ENCODE assay signal across 13 cellular contexts in genomic region chr21:34690041-34690792, GRCh38. TPM values are rescaled to one million over a fixed set of nuclear protein-coding genes. Genes with fewer than 3 reads are reported as not detected.
DNase-seq lines count a peak whose midpoint lies in the region; ATAC-seq and TF ChIP-seq lines count a peak whose summit lies in the region.
"Had no signal": no experiment of that assay in that cellular context is flagged by ENCODE, and none has a peak within 500 bp of the region (broad histone marks: within the 10 kb centered on the region; RNA-seq: fewer than 3 reads in every experiment).

No MANE protein-coding gene starts in this region.

- DNase-seq in LNCaP clone FGC (ENCODE audit: low read depth) (peak; percentile 45), NCI-H2196 (lab: John Stamatoyannopoulos, UW; ENCODE audit: unreplicated experiment) (peak; percentile 83), psoas muscle (no peak), ascending aorta (ENCODE audit: low spot score in 2 of 2) (no peak), activated gamma-delta T cell (lab: John Stamatoyannopoulos, UW) (no peak), cerebellum (ENCODE audit: low spot score) (no peak)
- no peak for DNase-seq in stimulated activated effector memory CD8-positive, alpha-beta T cell treated with anti-CD3 and anti-CD28 coated beads, Interleukin-12 subunit alpha, Interleukin-12 subunit beta, amount 100 ng/mL, for 72 hours (ENCODE audit: low spot score in 2 of 2)
- DNase-seq: activated naive CD8-positive, alpha-beta T cell treated with anti-CD3 and anti-CD28 coated beads for 36 hours; CD4-positive, CD25-positive, alpha-beta regulatory T cell; dorsolateral prefrontal cortex; KBM-7; spleen had no signal

- TF ChIP-seq CTCF in LNCaP clone FGC (IDR thresholded peaks at IDR 0.05; ENCODE audit: control insufficient read depth, extremely low read depth, insufficient read depth): no peak
- TF ChIP-seq CTCF in psoas muscle (IDR thresholded peaks at IDR 0.05): no peak
- no peak for TF ChIP-seq CTCF in ascending aorta (IDR thresholded peaks at IDR 0.05)

- H3K27me3 ChIP-seq in esophagus (ENCODE audit: control insufficient read depth in 1 of 2, insufficient read depth in 2 of 2, low read length in 2 of 2): no peaks in the 10 kb centered on the region
- no peaks in the 10 kb centered on the region for H3K27me3 ChIP-seq in psoas muscle (ENCODE audit: insufficient read depth in 3 of 3, low read length in 2 of 3)
- H3K27me3 ChIP-seq in ascending aorta: no peaks in the 10 kb centered on the region

- 52 to 57% methylated on average over 11 of the region's 11 CpGs for WGBS in esophagus, 2 donors
- 45 to 60% (median 55%) methylated on average over 11 of the region's 11 CpGs for WGBS in psoas muscle, 3 donors

- H3K36me3 ChIP-seq in esophagus (ENCODE audit: control insufficient read depth in 2 of 2, insufficient read depth in 2 of 2, low read length in 1 of 2): no peaks in the 10 kb centered on the region
- no peaks in the 10 kb centered on the region for H3K36me3 ChIP-seq in psoas muscle (ENCODE audit: insufficient read depth in 1 of 2, low read depth in 1 of 2)
- no peaks in the 10 kb centered on the region for H3K36me3 ChIP-seq in ascending aorta
- H3K36me3 ChIP-seq: spleen had no signal

- no peak overlapping the region for H3K4me3 ChIP-seq in LNCaP clone FGC (ENCODE audit: low read depth, low read length)
- H3K4me3 ChIP-seq in esophagus (ENCODE audit: low read depth in 1 of 2, low read length in 2 of 2): no peak overlapping the region
- no peak overlapping the region for H3K4me3 ChIP-seq in psoas muscle
- H3K4me3 ChIP-seq in ascending aorta: no peak overlapping the region
- H3K4me3 ChIP-seq: dorsolateral prefrontal cortex, spleen had no signal

- H3K4me1 ChIP-seq in esophagus (ENCODE audit: control insufficient read depth in 2 of 2, insufficient read depth in 2 of 2, low read length in 1 of 2) (peaks cover 2 to 7% of the 10 kb centered on the region in 2 donors), psoas muscle (peaks cover 28% of the 10 kb centered on the region), ascending aorta (no peaks in the 10 kb centered on the region)

- H3K36me3 Mint-ChIP-seq in stimulated activated effector memory CD8-positive, alpha-beta T cell treated with anti-CD3 and anti-CD28 coated beads, Interleukin-12 subunit alpha, Interleukin-12 subunit beta, amount 100 ng/mL, for 72 hours: no peaks in the 10 kb centered on the region
- H3K36me3 Mint-ChIP-seq: activated naive CD8-positive, alpha-beta T cell treated with anti-CD3 and anti-CD28 coated beads for 36 hours; CD4-positive, CD25-positive, alpha-beta regulatory T cell had no signal

- ATAC-seq in psoas muscle: peak; percentile 23 to 68 (median 67)
- no peak for ATAC-seq in stimulated activated effector memory CD8-positive, alpha-beta T cell treated with anti-CD3 and anti-CD28 coated beads, Interleukin-12 subunit alpha, Interleukin-12 subunit beta, amount 100 ng/mL, for 72 hours

- H3K9me3 ChIP-seq in esophagus (ENCODE audit: control insufficient read depth in 2 of 2, insufficient read depth in 1 of 2, low read depth in 1 of 2, low read length in 1 of 2) (no peaks in the 10 kb centered on the region), psoas muscle (no peaks in the 10 kb centered on the region), ascending aorta (no peaks in the 10 kb centered on the region)

- no peak overlapping the region for H3K27ac Mint-ChIP-seq in stimulated activated effector memory CD8-positive, alpha-beta T cell treated with anti-CD3 and anti-CD28 coated beads, Interleukin-12 subunit alpha, Interleukin-12 subunit beta, amount 100 ng/mL, for 72 hours
- H3K27ac Mint-ChIP-seq: activated naive CD8-positive, alpha-beta T cell treated with anti-CD3 and anti-CD28 coated beads for 36 hours; CD4-positive, CD25-positive, alpha-beta regulatory T cell had no signal

- H3K27ac ChIP-seq in esophagus (ENCODE audit: low read depth in 2 of 2, low read length in 1 of 2) (peak overlapping the region; percentile 84 to 88), psoas muscle (peak overlapping the region; percentile 25), ascending aorta (no peak overlapping the region)
- H3K27ac ChIP-seq: dorsolateral prefrontal cortex, spleen had no signal

- no peak overlapping the region for H3K4me3 Mint-ChIP-seq in stimulated activated effector memory CD8-positive, alpha-beta T cell treated with anti-CD3 and anti-CD28 coated beads, Interleukin-12 subunit alpha, Interleukin-12 subunit beta, amount 100 ng/mL, for 72 hours
- H3K4me3 Mint-ChIP-seq: activated naive CD8-positive, alpha-beta T cell treated with anti-CD3 and anti-CD28 coated beads for 36 hours; CD4-positive, CD25-positive, alpha-beta regulatory T cell had no signal

- intact Hi-C loops in psoas muscle (cut with DNase I) (loop anchor here (5.0 kb wide), 2 partner anchors 197 to 1152 kb away; no protein-coding TSS in a partner anchor), ascending aorta (cut with DNase I) (loop anchor here (5.0 kb wide), 1 partner anchor 1337 kb away; no protein-coding TSS in a partner anchor)

- H3K4me1 Mint-ChIP-seq in stimulated activated effector memory CD8-positive, alpha-beta T cell treated with anti-CD3 and anti-CD28 coated beads, Interleukin-12 subunit alpha, Interleukin-12 subunit beta, amount 100 ng/mL, for 72 hours: no peaks in the 10 kb centered on the region
- H3K4me1 Mint-ChIP-seq: activated naive CD8-positive, alpha-beta T cell treated with anti-CD3 and anti-CD28 coated beads for 36 hours; CD4-positive, CD25-positive, alpha-beta regulatory T cell had no signal

- no peaks in the 10 kb centered on the region for H3K9me3 Mint-ChIP-seq in stimulated activated effector memory CD8-positive, alpha-beta T cell treated with anti-CD3 and anti-CD28 coated beads, Interleukin-12 subunit alpha, Interleukin-12 subunit beta, amount 100 ng/mL, for 72 hours

RNA-seq across cellular contexts. Expression of gene CLIC6, which starts 21.4 kb away (rescaled TPM):
- polyA plus RNA-seq in esophagus (under 1 TPM; 0.45 to 0.68 TPM), psoas muscle (1 to 10 TPM; 3.1 to 7.7 (median 4.2) TPM)
- total RNA-seq in psoas muscle (10 to 100 TPM in 2 of 4 donors, 1 to 10 TPM in 1, under 1 TPM in 1; 0.50 to 35.5 (median 9.2) TPM), ascending aorta (6.2 TPM), cerebellum (0.18 TPM)
- total RNA-seq: CD4-positive, CD25-positive, alpha-beta regulatory T cell had no signal
- polyA plus RNA-seq: CD4-positive, CD25-positive, alpha-beta regulatory T cell had no signal

Comparison
In these comparisons a context has a peak if more than half of its experiments do, and no peak if none do; other contexts are left out.
1. DNase-seq: peak in LNCaP clone FGC (single experiment) and NCI-H2196 (single experiment); none in psoas muscle (0 of 2), stimulated activated effector memory CD8-positive, alpha-beta T cell treated with anti-CD3 and anti-CD28 coated beads, Interleukin-12 subunit alpha, Interleukin-12 subunit beta, amount 100 ng/mL, for 72 hours (0 of 2), ascending aorta (0 of 2), activated gamma-delta T cell (single experiment) and cerebellum (single experiment).
2. H3K27ac ChIP-seq: peak in esophagus (2 of 2) and psoas muscle (single experiment); none in ascending aorta (0 of 2).